17 cellular contexts compared by ENCODE assay signal in the genomic region with DNA sequence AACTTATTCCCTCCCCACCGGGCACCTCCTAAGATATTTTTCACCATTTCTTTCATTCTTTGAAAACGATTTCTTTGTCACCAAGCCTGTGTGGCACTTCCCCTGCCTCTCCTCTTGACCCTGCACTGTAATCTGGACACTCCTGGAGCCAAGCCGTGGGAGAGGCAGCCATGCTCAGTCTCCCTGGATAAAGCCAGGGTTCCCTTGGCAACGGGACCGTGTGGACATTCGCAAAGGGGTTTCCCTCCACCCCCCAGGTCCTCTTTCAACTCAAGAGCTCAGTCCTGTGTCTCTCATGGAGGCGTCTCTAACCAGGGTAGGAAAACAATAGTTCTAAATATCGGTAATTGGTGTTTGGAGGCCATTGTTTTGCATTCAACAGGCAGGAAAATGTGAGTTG. TPM values are rescaled to one million over a fixed set of nuclear protein-coding genes. Genes with fewer than 3 reads are reported as not detected.
"Had no signal": no experiment of that assay in that cellular context is flagged by ENCODE, and none has a peak within 500 bp of the region (broad histone marks: within the 10 kb centered on the region; RNA-seq: fewer than 3 reads in every experiment).

A gene with protein sequence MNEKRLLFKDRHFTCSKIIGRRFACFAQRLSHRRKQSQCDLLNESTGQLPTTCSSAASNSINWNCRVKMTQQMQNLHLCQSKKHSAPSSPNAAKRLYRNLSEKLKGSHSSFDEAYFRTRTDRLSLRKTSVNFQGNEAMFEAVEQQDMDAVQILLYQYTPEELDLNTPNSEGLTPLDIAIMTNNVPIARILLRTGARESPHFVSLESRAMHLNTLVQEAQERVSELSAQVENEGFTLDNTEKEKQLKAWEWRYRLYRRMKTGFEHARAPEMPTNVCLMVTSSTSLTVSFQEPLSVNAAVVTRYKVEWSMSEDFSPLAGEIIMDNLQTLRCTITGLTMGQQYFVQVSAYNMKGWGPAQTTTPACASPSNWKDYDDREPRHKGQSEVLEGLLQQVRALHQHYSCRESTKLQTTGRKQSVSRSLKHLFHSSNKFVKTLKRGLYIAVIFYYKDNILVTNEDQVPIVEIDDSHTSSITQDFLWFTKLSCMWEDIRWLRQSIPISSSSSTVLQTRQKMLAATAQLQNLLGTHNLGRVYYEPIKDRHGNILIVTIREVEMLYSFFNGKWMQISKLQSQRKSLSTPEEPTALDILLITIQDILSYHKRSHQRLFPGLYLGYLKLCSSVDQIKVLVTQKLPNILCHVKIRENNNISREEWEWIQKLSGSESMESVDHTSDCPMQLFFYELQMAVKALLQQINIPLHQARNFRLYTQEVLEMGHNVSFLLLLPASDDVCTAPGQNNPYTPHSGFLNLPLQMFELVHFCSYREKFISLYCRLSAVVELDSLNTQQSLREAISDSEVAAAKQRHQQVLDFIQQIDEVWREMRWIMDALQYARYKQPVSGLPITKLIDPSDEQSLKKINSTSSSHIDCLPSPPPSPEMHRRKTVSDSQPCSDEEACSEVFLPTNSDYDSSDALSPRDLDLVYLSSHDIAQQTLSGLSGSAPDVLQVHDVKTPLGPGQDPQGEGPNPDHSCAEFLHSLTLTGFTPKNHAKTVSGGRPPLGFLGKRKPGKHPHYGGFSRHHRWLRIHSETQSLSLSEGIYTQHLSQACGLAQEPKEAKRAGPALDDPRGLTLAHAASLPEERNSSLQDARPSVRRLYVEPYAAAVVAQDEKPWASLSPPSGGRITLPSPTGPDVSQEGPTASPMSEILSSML (plus strand): TSS at position 261 of the 400 bp plus-strand sequence. CDS start 59,193 bp downstream, outside the sequence.

- H3K4me3 ChIP-seq: adrenal gland, body of pancreas, esophagus squamous epithelium, pancreas, skin epidermis, tibial artery had no signal

- H3K4me1 ChIP-seq: adrenal gland, esophagus squamous epithelium, pancreas, tibial artery had no signal

- H3K27me3 Mint-ChIP-seq: memory B cell had no signal

- ATAC-seq: activated T-helper 17 cell treated with anti-CD3 and anti-CD28 coated beads, Interleukin-2, amount 50 U/mL, for 72 hours; body of pancreas; left lobe of liver; pancreas had no signal

- H3K27ac ChIP-seq: adrenal gland, body of pancreas, pancreas, skin epidermis, tibial artery had no signal

- H3K27me3 ChIP-seq: adrenal gland, body of pancreas, pancreas, tibial artery had no signal

- H3K36me3 Mint-ChIP-seq: activated naive CD4-positive, alpha-beta T cell treated with anti-CD3 and anti-CD28 coated beads, Interleukin-2, amount 10 ng/mL, durations not matched to agents 7 days and 5 days; memory B cell had no signal

- FAIRE-seq: islet of Langerhans, pancreas had no signal

- H3K36me3 ChIP-seq: adrenal gland, esophagus squamous epithelium, pancreas, tibial artery had no signal

- H3K4me3 Mint-ChIP-seq: activated naive CD4-positive, alpha-beta T cell treated with anti-CD3 and anti-CD28 coated beads, Interleukin-2, amount 10 ng/mL, durations not matched to agents 7 days and 5 days; activated T-helper 17 cell treated with anti-CD3 and anti-CD28 coated beads, Interleukin-2, amount 50 U/mL, for 72 hours; central memory CD8-positive, alpha-beta T cell; memory B cell; nephron progenitor cell; T-helper 1 cell treated with Interleukin-12 subunit alpha and Interleukin-12 subunit beta and Interleukin-4 antibody, amounts not matched to agents 30 μg/mL and 1 μg/mL, for 36 hours had no signal

- H3K9me3 Mint-ChIP-seq: activated naive CD4-positive, alpha-beta T cell treated with anti-CD3 and anti-CD28 coated beads, Interleukin-2, amount 10 ng/mL, durations not matched to agents 7 days and 5 days; activated T-helper 17 cell treated with anti-CD3 and anti-CD28 coated beads, Interleukin-2, amount 50 U/mL, for 72 hours; central memory CD8-positive, alpha-beta T cell; nephron progenitor cell; T-helper 1 cell treated with Interleukin-12 subunit alpha and Interleukin-12 subunit beta and Interleukin-4 antibody, amounts not matched to agents 30 μg/mL and 1 μg/mL, for 36 hours had no signal

- H3K27ac Mint-ChIP-seq: activated naive CD4-positive, alpha-beta T cell treated with anti-CD3 and anti-CD28 coated beads, Interleukin-2, amount 10 ng/mL, durations not matched to agents 7 days and 5 days; activated T-helper 17 cell treated with anti-CD3 and anti-CD28 coated beads, Interleukin-2, amount 50 U/mL, for 72 hours; memory B cell; nephron progenitor cell; T-helper 1 cell treated with Interleukin-12 subunit alpha and Interleukin-12 subunit beta and Interleukin-4 antibody, amounts not matched to agents 30 μg/mL and 1 μg/mL, for 36 hours had no signal

- DNase-seq: activated CD4-positive, alpha-beta T cell treated with anti-CD3 and anti-CD28 coated beads for 48 hours; activated naive CD4-positive, alpha-beta T cell treated with anti-CD3 and anti-CD28 coated beads, Interleukin-2, amount 10 ng/mL, durations not matched to agents 7 days and 5 days; adrenal gland; body of pancreas; dermis blood vessel endothelial cell; esophagus squamous epithelium; foreskin fibroblast; nephron progenitor cell; pancreas; tibial artery had no signal

- H3K9me3 ChIP-seq: adrenal gland, body of pancreas, esophagus squamous epithelium, pancreas, tibial artery had no signal

- H3K4me1 Mint-ChIP-seq: activated naive CD4-positive, alpha-beta T cell treated with anti-CD3 and anti-CD28 coated beads, Interleukin-2, amount 10 ng/mL, durations not matched to agents 7 days and 5 days; activated T-helper 17 cell treated with anti-CD3 and anti-CD28 coated beads, Interleukin-2, amount 50 U/mL, for 72 hours; central memory CD8-positive, alpha-beta T cell; memory B cell had no signal

RNA-seq across cellular contexts. Expression of the gene that starts here (rescaled TPM):
- total RNA-seq: dermis blood vessel endothelial cell, left lobe of liver had no signal
